ENCODE assay signal across 8 cellular contexts in genomic region chr17:79074650-79075432, GRCh38. TPM values are rescaled to one million over a fixed set of nuclear protein-coding genes. Genes with fewer than 3 reads are reported as not detected.
DNase-seq lines count a peak whose midpoint lies in the region; ATAC-seq and TF ChIP-seq lines count a peak whose summit lies in the region.

Gene ENGASE, plus strand, starts transcription at chr17:79074824. Its CDS starts 121 bp downstream, at chr17:79074945.

- H3K36me3 Mint-ChIP-seq in activated naive CD8-positive, alpha-beta T cell, result no peaks in the 10 kb centered on the region

- no peaks in the 10 kb centered on the region for H4K20me1 ChIP-seq in osteoblast (ENCODE audit: insufficient read depth, low read length)

- peaks cover 9% of the 10 kb centered on the region for H3K36me3 ChIP-seq in GM06990 (ENCODE audit: control insufficient read depth, insufficient read depth, low read length)
- no peaks in the 10 kb centered on the region for H3K36me3 ChIP-seq in osteoblast (ENCODE audit: insufficient read depth, low read length)

- intact Hi-C loops in head of caudate nucleus (cut with DNase I), result no loop called here

- no peaks in the 10 kb centered on the region for H3K9me3 ChIP-seq in osteoblast (ENCODE audit: low read depth, low read length)

- peaks cover 14% of the 10 kb centered on the region for H3K4me1 Mint-ChIP-seq in activated naive CD8-positive, alpha-beta T cell (ENCODE audit: low read depth)

- no peaks in the 10 kb centered on the region for H3K27me3 Mint-ChIP-seq in activated naive CD8-positive, alpha-beta T cell

- H3K4me3 ChIP-seq in GM06990 (replicated peaks; ENCODE audit: low read depth, low read length), result peak within 1 kb of the TSS; percentile 75
- H3K4me3 ChIP-seq in osteoblast (ENCODE audit: insufficient read depth, low read length), result peak within 1 kb of the TSS; percentile 86

- peak within 1 kb of the TSS; percentile 84 for H3K4me2 ChIP-seq in osteoblast (ENCODE audit: insufficient read depth, low read length)

- H3K79me2 ChIP-seq in osteoblast (ENCODE audit: insufficient read depth, low read length), result no peaks in the 10 kb centered on the region

- no peaks in the 10 kb centered on the region for H3K27me3 ChIP-seq in GM06990 (replicated peaks; ENCODE audit: control insufficient read depth, insufficient read depth, low read length)
- peaks cover 4% of the 10 kb centered on the region for H3K27me3 ChIP-seq in osteoblast (ENCODE audit: insufficient read depth, low read length)

- H3K27ac ChIP-seq in osteoblast (ENCODE audit: low read depth, low read length) (peak within 1 kb of the TSS; percentile 39), temporal lobe (ENCODE audit: low read depth, low read length) (peak within 1 kb of the TSS; percentile 83)

- peak within 1 kb of the TSS; percentile 89 for H3K4me3 Mint-ChIP-seq in activated naive CD8-positive, alpha-beta T cell

- H3K9me3 Mint-ChIP-seq in activated naive CD8-positive, alpha-beta T cell (ENCODE audit: low read depth), result no peaks in the 10 kb centered on the region

- peak; percentile 93 for ATAC-seq in HG02610 (IDR thresholded peaks at IDR 0.05; ENCODE audit: unreplicated experiment)

- TF ChIP-seq CTCF in GM06990 (IDR thresholded peaks at IDR 0.05; ENCODE audit: insufficient read depth, low read length, poor library complexity, severe bottlenecking) (no peak), osteoblast (IDR thresholded peaks at IDR 0.05; ENCODE audit: extremely low read depth, low read depth, low read length) (no peak)

- peak within 1 kb of the TSS; percentile 88 for H3K27ac Mint-ChIP-seq in activated naive CD8-positive, alpha-beta T cell

- peak within 1 kb of the TSS; percentile 82 for H2AFZ ChIP-seq in osteoblast (ENCODE audit: low read length)

- DNase-seq in GM06990 (ENCODE audit: extremely low read depth, insufficient read length) (peak; percentile 94), NCI-H1105 (lab: John Stamatoyannopoulos, UW) (peak; percentile 88), SKM-1 treated with dmso at 0.1 percent for 144 hours (lab: John Stamatoyannopoulos, UW; ENCODE audit: unreplicated experiment) (peak; percentile 95), head of caudate nucleus (peak; percentile 85 to 98 (median 96)), osteoblast (ENCODE audit: insufficient read length, low spot score, missing footprints) (peak; percentile 100)

- peaks cover 6% of the 10 kb centered on the region for H3K4me1 ChIP-seq in osteoblast (ENCODE audit: insufficient read depth, low read length)

RNA-seq across cellular contexts. Expression of gene ENGASE, which starts in this region (rescaled TPM):
- total RNA-seq in osteoblast, result 11.8 and 14.5 TPM in 2 replicates
- total RNA-seq in temporal lobe, result 16.7 TPM

Comparison
In these comparisons a context has a peak if more than half of its experiments do, and no peak if none do; other contexts are left out.
1. Peak in every context shown above with its lines: DNase-seq, ATAC-seq, H3K4me3 ChIP-seq and H3K27ac ChIP-seq.